In genomic region chr1:172405912-172406311, GRCh38 we compare ENCODE assay signal across 24 cellular contexts. TPM values are rescaled to one million over a fixed set of nuclear protein-coding genes. Genes with fewer than 3 reads are reported as not detected.
"Had no signal": no experiment of that assay in that cellular context is flagged by ENCODE, and none has a peak within 500 bp of the region (broad histone marks: within the 10 kb centered on the region; RNA-seq: fewer than 3 reads in every experiment).

No MANE protein-coding gene starts in this region.

- H3K4me1 Mint-ChIP-seq: neural progenitor cell had no signal

- ATAC-seq: esophagus mucosa; heart right ventricle; naive thymus-derived CD4-positive, alpha-beta T cell had no signal

- H3K27ac Mint-ChIP-seq: activated naive CD8-positive, alpha-beta T cell treated with anti-CD3 and anti-CD28 coated beads, Interleukin-2, amount 10 ng/mL, durations not matched to agents 7 days and 5 days; activated T-helper 1 cell treated with anti-CD3 and anti-CD28 coated beads, Interleukin-12 subunit alpha, Interleukin-12 subunit beta, Interleukin-2, Interleukin-4 antibody, amounts not matched to agents 30 ng/mL and 10 ng/mL and 1 ng/mL, durations not matched to agents 14 hours and 24 hours and 36 hours; brain; immature natural killer cell; naive thymus-derived CD4-positive, alpha-beta T cell; neural progenitor cell; type B pancreatic cell had no signal

- H3K36me3 Mint-ChIP-seq: activated naive CD8-positive, alpha-beta T cell treated with anti-CD3 and anti-CD28 coated beads, Interleukin-2, amount 10 ng/mL, durations not matched to agents 7 days and 5 days; neural progenitor cell had no signal

- H3K4me2 ChIP-seq: neural progenitor cell had no signal

- H3K4me1 ChIP-seq: neural progenitor cell, prostate gland had no signal

- H3K4me3 Mint-ChIP-seq: activated naive CD8-positive, alpha-beta T cell treated with anti-CD3 and anti-CD28 coated beads, Interleukin-2, amount 10 ng/mL, durations not matched to agents 7 days and 5 days; activated T-helper 1 cell treated with anti-CD3 and anti-CD28 coated beads, Interleukin-12 subunit alpha, Interleukin-12 subunit beta, Interleukin-2, Interleukin-4 antibody, amounts not matched to agents 30 ng/mL and 10 ng/mL and 1 ng/mL, durations not matched to agents 14 hours and 24 hours and 36 hours; brain; central memory CD8-positive, alpha-beta T cell; immature natural killer cell; naive thymus-derived CD4-positive, alpha-beta T cell; neural progenitor cell; type B pancreatic cell had no signal

- H3K4me3 ChIP-seq: coronary artery, heart right ventricle, neural progenitor cell, prostate gland, right atrium auricular region, testis had no signal

- H2AFZ ChIP-seq: neural progenitor cell had no signal

- H3K27me3 ChIP-seq: heart right ventricle, neural progenitor cell, right atrium auricular region, testis had no signal

- H3K9ac ChIP-seq: neural progenitor cell had no signal

- DNase-seq: activated CD4-positive, alpha-beta T cell treated with anti-CD3 and anti-CD28 coated beads, Interleukin-2, amount 50 U/mL, for 4 hours; activated naive CD4-positive, alpha-beta T cell; activated naive CD8-positive, alpha-beta T cell treated with anti-CD3 and anti-CD28 coated beads, Interleukin-2, amount 10 ng/mL, durations not matched to agents 7 days and 5 days; heart right ventricle; immature natural killer cell; mesendoderm; naive thymus-derived CD4-positive, alpha-beta T cell; stimulated activated CD4-positive, alpha-beta T cell treated with anti-CD3 and anti-CD28 coated beads, Interleukin-15, amount 100 ng/mL, for 24 hours; stimulated activated CD4-positive, alpha-beta T cell treated with anti-CD3 and anti-CD28 coated beads, Interleukin-2, amount 100 ng/mL, for 48 hours; T-helper 1 cell; T1000; testis had no signal

- H3K9me3 Mint-ChIP-seq: activated naive CD8-positive, alpha-beta T cell treated with anti-CD3 and anti-CD28 coated beads, Interleukin-2, amount 10 ng/mL, durations not matched to agents 7 days and 5 days; activated T-helper 1 cell treated with anti-CD3 and anti-CD28 coated beads, Interleukin-12 subunit alpha, Interleukin-12 subunit beta, Interleukin-2, Interleukin-4 antibody, amounts not matched to agents 30 ng/mL and 10 ng/mL and 1 ng/mL, durations not matched to agents 14 hours and 24 hours and 36 hours; brain; central memory CD8-positive, alpha-beta T cell; immature natural killer cell; naive thymus-derived CD4-positive, alpha-beta T cell; neural progenitor cell; type B pancreatic cell had no signal

- H3K36me3 ChIP-seq: heart right ventricle, neural progenitor cell, prostate gland, right atrium auricular region had no signal

- H3K9me3 ChIP-seq: heart right ventricle, prostate gland, right atrium auricular region, testis had no signal

- H3K27me3 Mint-ChIP-seq: activated naive CD8-positive, alpha-beta T cell treated with anti-CD3 and anti-CD28 coated beads, Interleukin-2, amount 10 ng/mL, durations not matched to agents 7 days and 5 days; brain; central memory CD8-positive, alpha-beta T cell; type B pancreatic cell had no signal

- H3K27ac ChIP-seq: coronary artery, heart right ventricle, neural progenitor cell, prostate gland, right atrium auricular region, testis had no signal

RNA-seq across cellular contexts. Expression of gene C1orf105, which starts 14.6 kb away (rescaled TPM):
- total RNA-seq: activated CD8-positive, alpha-beta memory T cell treated with anti-CD3 and anti-CD28 coated beads for 36 hours; activated naive CD8-positive, alpha-beta T cell treated with anti-CD3 and anti-CD28 coated beads, Interleukin-2, amount 10 ng/mL, durations not matched to agents 7 days and 5 days; activated T-helper 1 cell treated with anti-CD3 and anti-CD28 coated beads, Interleukin-12 subunit alpha, Interleukin-12 subunit beta, Interleukin-2, Interleukin-4 antibody, amounts not matched to agents 30 ng/mL and 10 ng/mL and 1 ng/mL, durations not matched to agents 14 hours and 24 hours and 36 hours; esophagus mucosa; mucosa of gallbladder; osteoblast had no signal
- polyA plus RNA-seq: immature natural killer cell; naive thymus-derived CD4-positive, alpha-beta T cell had no signal
